8 cellular contexts compared by ENCODE assay signal in genomic region chr7:35694161-35694783, GRCh38. TPM values are rescaled to one million over a fixed set of nuclear protein-coding genes. Genes with fewer than 3 reads are reported as not detected.
A peak's percentile ranks its signal among the peaks of the same experiment; 100 is the strongest.
DNase-seq lines count a peak whose midpoint lies in the region; ATAC-seq, FAIRE-seq and TF ChIP-seq lines count a peak whose summit lies in the region.

No MANE protein-coding gene starts in this region.

- H3K4me1 Mint-ChIP-seq in effector memory CD8-positive, alpha-beta T cell (ENCODE audit: low read depth in 2 of 2), result peaks cover 53 to 68% of the 10 kb centered on the region in 2 donors

- no peak overlapping the region for H3K27ac ChIP-seq in SK-N-MC

- peak overlapping the region; percentile 92 to 97 for H3K4me3 Mint-ChIP-seq in effector memory CD8-positive, alpha-beta T cell

- TF ChIP-seq POLR2A in GM12891 (IDR thresholded peaks at IDR 0.05; ENCODE audit: low read depth, low read length), result no peak

- peaks cover 45% of the 10 kb centered on the region for H3K36me3 Mint-ChIP-seq in effector memory CD8-positive, alpha-beta T cell (ENCODE audit: insufficient read depth)

- no peaks in the 10 kb centered on the region for H3K27me3 Mint-ChIP-seq in effector memory CD8-positive, alpha-beta T cell

- DNase-seq in ACHN (peak; percentile 43), SK-N-MC (ENCODE audit: low read depth, low spot score) (no peak), COR-L47 (lab: John Stamatoyannopoulos, UW) (no peak), GM12891 (ENCODE audit: insufficient read length, low spot score) (no peak)
- DNase-seq in effector memory CD8-positive, alpha-beta T cell, result peak in 1 of 3 experiments; percentile 23

- peak overlapping the region; percentile 99 for H3K27ac Mint-ChIP-seq in effector memory CD8-positive, alpha-beta T cell

- peak overlapping the region; percentile 97 for H3K9ac ChIP-seq in SK-N-MC (ENCODE audit: insufficient read length)
- peak overlapping the region; percentile 91 for H3K9ac ChIP-seq in mucosa of stomach (ENCODE audit: low read length)

- peaks cover 16% of the 10 kb centered on the region for H3K4me1 ChIP-seq in mucosa of stomach (ENCODE audit: control insufficient read depth, insufficient read depth, low read length)

- H3K9me3 Mint-ChIP-seq in effector memory CD8-positive, alpha-beta T cell, result no peaks in the 10 kb centered on the region

- H3K4me3 ChIP-seq in SK-N-MC, result peak overlapping the region; percentile 99
- peak overlapping the region; percentile 100 for H3K4me3 ChIP-seq in mucosa of stomach (ENCODE audit: low read length)

- peak; percentile 4 for ATAC-seq in GM18868 (IDR thresholded peaks at IDR 0.05; ENCODE audit: unreplicated experiment)
- ATAC-seq in HG03103 (IDR thresholded peaks at IDR 0.05; ENCODE audit: low read depth, unreplicated experiment), result peak; percentile 11
- no peak for ATAC-seq in effector memory CD8-positive, alpha-beta T cell (replicated peaks)

- H3K27me3 ChIP-seq in mucosa of stomach (ENCODE audit: control insufficient read depth, insufficient read depth, low read length), result no peaks in the 10 kb centered on the region

- no peak for FAIRE-seq in GM12891 (lab: Jason Lieb, UNC)

- in situ Hi-C loops in ACHN (cut with HindIII; ENCODE audit: low pct_ligation_motif_present, low pct_unique_long_range_greater_than_20kb, low sequenced_read_pairs), result no loop called here

- H3K9me3 ChIP-seq in SK-N-MC (ENCODE audit: low read depth, low read length), result no peaks in the 10 kb centered on the region
- no peaks in the 10 kb centered on the region for H3K9me3 ChIP-seq in mucosa of stomach (ENCODE audit: control insufficient read depth, low read length)

- H3K36me3 ChIP-seq in SK-N-MC (ENCODE audit: insufficient read depth, low read length) (no peaks in the 10 kb centered on the region), mucosa of stomach (ENCODE audit: control insufficient read depth, insufficient read depth, low read length) (no peaks in the 10 kb centered on the region)

TF ChIP-seq in GM12891, 5 proteins besides CTCF, POLR2A, EP300 and RAD21:
- TF ChIP-seq POU2F2 (IDR thresholded peaks at IDR 0.05; ENCODE audit: low read depth, low read length) (no peak), TAF1 (IDR thresholded peaks at IDR 0.05; ENCODE audit: low read depth, low read length) (no peak), SPI1 (IDR thresholded peaks at IDR 0.05; ENCODE audit: low read depth, low read length) (no peak), PAX5 (IDR thresholded peaks at IDR 0.05; ENCODE audit: insufficient read depth, low read length, severe bottlenecking) (no peak), POLR2AphosphoS5 (IDR thresholded peaks at IDR 0.05; ENCODE audit: low read depth, low read length) (no peak)
TF ChIP-seq in GM12891: peak in this region for 0.

RNA-seq across cellular contexts. Expression of gene HERPUD2, which starts 0.7 kb away (rescaled TPM):
- 7.3 TPM for polyA plus RNA-seq in GM12891 (2012; ENCODE audit: low read depth, missing spikeins)
